In the genomic region with DNA sequence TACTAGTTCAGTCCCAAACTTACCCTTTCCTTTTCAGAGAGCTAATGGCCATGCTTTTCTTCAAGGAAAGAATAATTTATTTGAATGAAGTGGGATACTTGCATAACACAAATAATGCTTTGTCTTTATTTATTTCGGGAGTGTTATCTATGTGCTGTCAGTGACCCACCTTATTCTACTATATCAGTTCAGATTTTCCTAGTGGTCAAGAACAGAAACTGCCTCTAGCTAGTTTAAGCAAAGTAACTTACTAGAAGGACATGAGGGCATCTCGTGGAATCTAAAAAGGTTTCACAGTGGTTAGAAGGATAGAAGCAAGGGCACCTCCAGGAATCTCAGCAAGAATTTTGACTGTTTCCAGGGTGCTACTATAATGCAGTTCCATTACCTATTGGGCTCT, we compare ENCODE assay signal across 15 cellular contexts. TPM values are rescaled to one million over a fixed set of nuclear protein-coding genes. Genes with fewer than 3 reads are reported as not detected.
DNase-seq lines count a peak whose midpoint lies in the region; ATAC-seq and TF ChIP-seq lines count a peak whose summit lies in the region.
"Had no signal": no experiment of that assay in that cellular context is flagged by ENCODE, and none has a peak within 500 bp of the region (broad histone marks: within the 10 kb centered on the region; RNA-seq: fewer than 3 reads in every experiment).

No MANE protein-coding gene starts in this region.

- no peak overlapping the region for H3K27ac Mint-ChIP-seq in neural progenitor cell

- H3K27me3 ChIP-seq in Loucy (ENCODE audit: insufficient read depth, low read length, poor library complexity, severe bottlenecking), result no peaks in the 10 kb centered on the region
- H3K27me3 ChIP-seq in neural progenitor cell, result no peaks in the 10 kb centered on the region
- H3K27me3 ChIP-seq: heart left ventricle, transverse colon had no signal

- H4K20me1 ChIP-seq in Loucy (ENCODE audit: insufficient read depth, low read length, poor library complexity, severe bottlenecking) (peaks cover 2% of the 10 kb centered on the region), neural progenitor cell (ENCODE audit: low read depth) (peaks cover 5% of the 10 kb centered on the region)

- no peak overlapping the region for H3K9ac ChIP-seq in Loucy (ENCODE audit: low read depth, low read length, poor library complexity, severe bottlenecking)
- no peak overlapping the region for H3K9ac ChIP-seq in neural progenitor cell

- H3K9me2 ChIP-seq in Loucy (replicated peaks; ENCODE audit: low read depth, low read length), result no peaks in the 10 kb centered on the region

- H3K4me2 ChIP-seq in Loucy (ENCODE audit: low read depth, low read length, poor library complexity, severe bottlenecking), result no peak overlapping the region
- no peak overlapping the region for H3K4me2 ChIP-seq in neural progenitor cell

- no peak overlapping the region for H3K4me3 Mint-ChIP-seq in neural progenitor cell
- H3K4me3 Mint-ChIP-seq: activated naive CD4-positive, alpha-beta T cell treated with anti-CD3 and anti-CD28 coated beads, Interleukin-2, amount 50 U/mL, for 24 hours; activated T-cell treated with anti-CD3 and anti-CD28 coated beads, Interleukin-2, amount 50 U/mL, for 24 hours; naive thymus-derived CD4-positive, alpha-beta T cell had no signal

- no peak overlapping the region for H2AFZ ChIP-seq in Loucy (ENCODE audit: low read length)
- no peak overlapping the region for H2AFZ ChIP-seq in neural progenitor cell (replicated peaks)

- no peak overlapping the region for H3K27ac ChIP-seq in neural progenitor cell
- H3K27ac ChIP-seq: heart left ventricle, transverse colon had no signal

- no peaks in the 10 kb centered on the region for H3K9me3 ChIP-seq in Loucy (ENCODE audit: insufficient read depth, low read depth, low read length)
- no peaks in the 10 kb centered on the region for H3K9me3 ChIP-seq in neural progenitor cell (ENCODE audit: low read depth)
- H3K9me3 ChIP-seq: heart left ventricle, transverse colon had no signal

- peaks cover 7% of the 10 kb centered on the region for H3K36me3 Mint-ChIP-seq in neural progenitor cell

- H3K79me2 ChIP-seq in Loucy (ENCODE audit: insufficient read depth, low read length) (peaks cover 16% of the 10 kb centered on the region), neural progenitor cell (ENCODE audit: low read depth) (peaks cover 19% of the 10 kb centered on the region)

- no peak for ATAC-seq in HG03439 (IDR thresholded peaks at IDR 0.05; ENCODE audit: unreplicated experiment)
- no peak for ATAC-seq in GM19328 (IDR thresholded peaks at IDR 0.05; ENCODE audit: unreplicated experiment)
- ATAC-seq: heart left ventricle; naive thymus-derived CD4-positive, alpha-beta T cell had no signal

- H3K36me3 ChIP-seq in Loucy (ENCODE audit: insufficient read depth, low read length) (peaks cover 9% of the 10 kb centered on the region; the same call in 1 of the 2 replicates), neural progenitor cell (peaks cover 3% of the 10 kb centered on the region)

- H3K9me3 Mint-ChIP-seq in neural progenitor cell, result no peaks in the 10 kb centered on the region
- H3K9me3 Mint-ChIP-seq: activated naive CD4-positive, alpha-beta T cell treated with anti-CD3 and anti-CD28 coated beads, Interleukin-2, amount 50 U/mL, for 24 hours; activated T-cell treated with anti-CD3 and anti-CD28 coated beads, Interleukin-2, amount 50 U/mL, for 24 hours had no signal

- peaks cover 5% of the 10 kb centered on the region for H3K4me1 Mint-ChIP-seq in neural progenitor cell

- H3F3A ChIP-seq in Loucy (ENCODE audit: low read depth) (no peaks in the 10 kb centered on the region), neural progenitor cell (ENCODE audit: low read depth) (peaks cover 9% of the 10 kb centered on the region)

- H3K4me1 ChIP-seq in Loucy (ENCODE audit: insufficient read depth, low read length, poor library complexity, severe bottlenecking), result peaks cover 13% of the 10 kb centered on the region
- H3K4me1 ChIP-seq in neural progenitor cell, result peaks cover 7% of the 10 kb centered on the region

- DNase-seq in dermis blood vessel endothelial cell (peak; percentile 2), neural progenitor cell (ENCODE audit: low spot score) (no peak), RPMI8226 (no peak)
- DNase-seq: activated T-cell treated with anti-CD3 and anti-CD28 coated beads, Interleukin-2, amount 50 U/mL, for 24 hours; heart left ventricle; naive thymus-derived CD4-positive, alpha-beta T cell; NCI-H1092 treated with DMSO at 0.1 percent for 48 hours; NCI-H69; small intestine; transverse colon had no signal

- no peak overlapping the region for H3K4me3 ChIP-seq in Loucy (ENCODE audit: low read length, poor library complexity, severe bottlenecking)
- no peak overlapping the region for H3K4me3 ChIP-seq in neural progenitor cell
- H3K4me3 ChIP-seq: heart left ventricle, transverse colon had no signal

- TF ChIP-seq CTCF in GM12873 (IDR thresholded peaks at IDR 0.05; ENCODE audit: insufficient read depth, low read depth, low read length, missing control alignments), result peak; percentile 14
- TF ChIP-seq CTCF in Loucy (conservative IDR thresholded peaks at IDR 0.05; ENCODE audit: low read length), result peak; percentile 34
- peak; percentile 31 for TF ChIP-seq CTCF in neural progenitor cell (IDR thresholded peaks at IDR 0.05)

- no peaks in the 10 kb centered on the region for H3K27me3 Mint-ChIP-seq in neural progenitor cell (ENCODE audit: insufficient read depth, low read depth)
- H3K27me3 Mint-ChIP-seq: activated naive CD4-positive, alpha-beta T cell treated with anti-CD3 and anti-CD28 coated beads, Interleukin-2, amount 50 U/mL, for 24 hours; activated T-cell treated with anti-CD3 and anti-CD28 coated beads, Interleukin-2, amount 50 U/mL, for 24 hours; naive thymus-derived CD4-positive, alpha-beta T cell had no signal

RNA-seq across cellular contexts. Expression of gene TIMMDC1, which starts 3.8 kb away (rescaled TPM):
- 35.3 and 38.8 TPM in 2 replicates for total RNA-seq in dermis blood vessel endothelial cell
- 66.0 and 91.7 TPM in 2 replicates for total RNA-seq in neural progenitor cell (ENCODE audit: low replicate concordance)

RNA-seq across cellular contexts. Expression of gene POGLUT1, which starts 25.8 kb away (rescaled TPM):
- total RNA-seq in dermis blood vessel endothelial cell (20.2 and 27.9 TPM in 2 replicates), neural progenitor cell (ENCODE audit: low replicate concordance) (19.7 and 20.1 TPM in 2 replicates)

RNA-seq across cellular contexts. Expression of gene TMEM39A, which starts 31.2 kb away (rescaled TPM):
- total RNA-seq in dermis blood vessel endothelial cell (29.8 and 41.4 TPM in 2 replicates), neural progenitor cell (ENCODE audit: low replicate concordance) (41.2 and 43.0 TPM in 2 replicates)
